Comparison of ENCODE assay signal across 22 cellular contexts in genomic region chr6:119974430-119975159, GRCh38.
"Had no signal": no experiment of that assay in that cellular context is flagged by ENCODE, and none has a peak within 500 bp of the region (broad histone marks: within the 10 kb centered on the region; RNA-seq: fewer than 3 reads in every experiment).

No MANE protein-coding gene starts in this region.

- H3K9me3 ChIP-seq: psoas muscle, testis, tibial artery, upper lobe of right lung, uterus had no signal

- H3K27ac ChIP-seq: psoas muscle, skin epidermis, testis, tibial artery, upper lobe of right lung, uterus had no signal

- H3K36me3 ChIP-seq: tibial artery, upper lobe of right lung, uterus had no signal

- H3K4me3 ChIP-seq: psoas muscle, skin epidermis, testis, tibial artery, upper lobe of right lung, uterus had no signal

- DNase-seq: central memory CD4-positive, alpha-beta T cell; effector CD8-positive, alpha-beta T cell; erythroblast; hypothalamus; immature natural killer cell; mesenchymal stem cell; naive thymus-derived CD4-positive, alpha-beta T cell; nephron progenitor cell; nucleus accumbens; psoas muscle; right cardiac atrium; stimulated activated CD4-positive, alpha-beta T cell treated with anti-CD3 and anti-CD28 coated beads, Interleukin-15, amount 100 ng/mL, for 24 hours; stimulated activated CD4-positive, alpha-beta T cell treated with anti-CD3 and anti-CD28 coated beads, Interleukin-4, amount 100 ng/mL, for 1 hour; stimulated activated CD8-positive, alpha-beta memory T cell treated with anti-CD3 and anti-CD28 coated beads, Interleukin-4, amount 100 ng/mL, for 48 hours; stimulated activated naive CD4-positive, alpha-beta T cell; substantia nigra; testis; tibial artery; upper lobe of right lung; uterus had no signal

- ATAC-seq: left lobe of liver; naive thymus-derived CD4-positive, alpha-beta T cell; psoas muscle; right cardiac atrium; upper lobe of right lung had no signal

- H3K4me1 ChIP-seq: psoas muscle, testis, tibial artery, upper lobe of right lung, uterus had no signal
